ENCODE assay signal across 20 cellular contexts in the genomic region with DNA sequence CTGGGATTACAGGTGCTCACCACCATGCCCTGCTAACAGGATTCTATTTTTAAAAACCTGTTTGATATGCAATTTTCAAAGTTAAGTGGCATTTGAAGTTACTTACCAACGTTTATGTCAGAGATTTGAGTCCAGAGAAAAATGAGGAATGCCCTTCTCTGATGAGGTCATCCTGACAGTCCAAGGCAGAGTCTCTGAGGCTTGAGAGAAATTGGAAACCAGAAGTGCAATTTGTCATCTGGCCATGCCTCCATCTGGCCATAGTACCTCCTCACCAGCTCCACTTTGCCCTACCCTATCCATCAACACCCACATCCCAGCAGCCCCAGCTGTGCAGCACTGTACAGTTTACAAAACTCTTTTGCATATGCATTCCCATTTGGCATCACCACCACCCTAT.
"Had no signal": no experiment of that assay in that cellular context is flagged by ENCODE, and none has a peak within 500 bp of the region (broad histone marks: within the 10 kb centered on the region; RNA-seq: fewer than 3 reads in every experiment).

No MANE protein-coding gene starts in this region.

- H3K27me3 ChIP-seq: ascending aorta, hepatocyte, right atrium auricular region, transverse colon had no signal

- H2AFZ ChIP-seq: hepatocyte had no signal

- ATAC-seq: effector memory CD8-positive, alpha-beta T cell; natural killer cell treated with Interleukin-12 subunit alpha and Interleukin-12 subunit beta and Interleukin-15 and Interleukin-18, amount 100 ng/mL, for 72 hours; WTC11 had no signal

- H3K9me3 ChIP-seq: ascending aorta, breast epithelium, left ventricle myocardium inferior, right atrium auricular region, transverse colon had no signal

- H3K36me3 ChIP-seq: ascending aorta, breast epithelium, left ventricle myocardium inferior, right atrium auricular region, transverse colon had no signal

- H3K4me3 ChIP-seq: ascending aorta, breast epithelium, hepatocyte, left ventricle myocardium inferior, right atrium auricular region, transverse colon had no signal

- H3K27ac ChIP-seq: ascending aorta, breast epithelium, hepatocyte, left ventricle myocardium inferior, right atrium auricular region, transverse colon had no signal

- H3K4me1 ChIP-seq: ascending aorta, breast epithelium, left ventricle myocardium inferior, transverse colon had no signal

- H3K79me2 ChIP-seq: hepatocyte had no signal

- DNase-seq: activated CD4-positive, alpha-beta memory T cell treated with anti-CD3 and anti-CD28 coated beads, Interleukin-2, amount 10 ng/mL, durations not matched to agents 7 days and 5 days; activated CD4-positive, alpha-beta T cell treated with anti-CD3 and anti-CD28 coated beads for 4 hours; activated naive CD4-positive, alpha-beta T cell treated with anti-CD3 and anti-CD28 coated beads, Interleukin-2, amount 10 ng/mL, durations not matched to agents 7 days and 5 days; activated T-cell treated with anti-CD3 and anti-CD28 coated beads, Interleukin-2, amount 50 U/mL, for 24 hours; dermis blood vessel endothelial cell; effector memory CD8-positive, alpha-beta T cell; left ventricle myocardium inferior; mesendoderm; nucleus accumbens; small intestine; stimulated activated CD4-positive, alpha-beta T cell treated with anti-CD3 and anti-CD28 coated beads, Interleukin-4, amount 100 ng/mL, for 24 hours; stimulated activated naive CD4-positive, alpha-beta T cell; T-helper 2 cell; transverse colon had no signal
